ENCODE assay signal across 28 cellular contexts in the genomic region with DNA sequence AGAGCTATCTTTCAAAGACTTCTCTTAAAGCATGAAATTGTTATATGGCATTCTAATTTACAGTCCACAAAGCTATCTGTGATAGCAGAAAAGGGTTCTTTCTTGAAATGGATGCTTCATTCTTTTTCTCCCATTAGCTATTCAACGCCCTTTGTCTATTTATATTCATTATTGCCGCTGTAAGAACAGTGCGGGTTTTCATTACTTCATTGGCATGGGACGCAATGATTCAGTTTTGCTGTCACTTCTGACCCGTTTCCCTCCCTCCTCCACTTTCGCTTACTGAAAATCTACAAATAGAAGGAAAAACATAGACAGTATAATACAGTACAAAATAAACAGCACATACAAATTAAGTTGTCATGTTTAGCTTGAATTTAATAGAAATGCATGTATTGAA.
"Had no signal": no experiment of that assay in that cellular context is flagged by ENCODE, and none has a peak within 500 bp of the region (broad histone marks: within the 10 kb centered on the region; RNA-seq: fewer than 3 reads in every experiment).

No MANE protein-coding gene starts in this region.

- H3K27ac Mint-ChIP-seq: activated CD4-positive, alpha-beta T cell treated with anti-CD3 and anti-CD28 coated beads, Interleukin-2, amount 10 ng/mL, durations not matched to agents 24 days and 14 days; activated CD8-positive, alpha-beta memory T cell treated with anti-CD3 and anti-CD28 coated beads, Interleukin-2, amount 10 ng/mL, durations not matched to agents 7 days and 5 days; activated naive CD4-positive, alpha-beta T cell treated with anti-CD3 and anti-CD28 coated beads, Interleukin-2, amount 50 U/mL, for 72 hours; activated naive CD8-positive, alpha-beta T cell treated with anti-CD3 and anti-CD28 coated beads, Interleukin-2, amount 50 U/mL, for 24 hours; activated T-cell treated with anti-CD3 and anti-CD28 coated beads, Interleukin-2, amount 50 U/mL, for 24 hours; activated T-helper 1 cell treated with anti-CD3 and anti-CD28 coated beads, Interleukin-12 subunit alpha, Interleukin-12 subunit beta, Interleukin-2, Interleukin-4 antibody, amounts not matched to agents 30 ng/mL and 10 ng/mL and 1 ng/mL, durations not matched to agents 14 hours and 24 hours and 36 hours; T-helper 17 cell; WTC11 had no signal

- H3K4me3 ChIP-seq: ascending aorta, breast epithelium, MG63, Peyer's patch had no signal

- ATAC-seq: activated CD8-positive, alpha-beta memory T cell treated with anti-CD3 and anti-CD28 coated beads, Interleukin-2, amount 10 ng/mL, durations not matched to agents 7 days and 5 days; activated naive CD4-positive, alpha-beta T cell treated with anti-CD3 and anti-CD28 coated beads, Interleukin-2, amount 50 U/mL, for 72 hours; activated naive CD8-positive, alpha-beta T cell treated with anti-CD3 and anti-CD28 coated beads, Interleukin-2, amount 50 U/mL, for 24 hours; T-helper 17 cell; WTC11 had no signal

- H3K27ac ChIP-seq: ascending aorta, breast epithelium, Peyer's patch had no signal

- H3K27me3 Mint-ChIP-seq: activated CD4-positive, alpha-beta T cell treated with anti-CD3 and anti-CD28 coated beads, Interleukin-2, amount 10 ng/mL, durations not matched to agents 24 days and 14 days; activated CD8-positive, alpha-beta memory T cell treated with anti-CD3 and anti-CD28 coated beads, Interleukin-2, amount 10 ng/mL, durations not matched to agents 7 days and 5 days; activated naive CD8-positive, alpha-beta T cell treated with anti-CD3 and anti-CD28 coated beads, Interleukin-2, amount 50 U/mL, for 24 hours; activated T-cell treated with anti-CD3 and anti-CD28 coated beads, Interleukin-2, amount 50 U/mL, for 24 hours; T-helper 17 cell had no signal

- H3K36me3 Mint-ChIP-seq: activated CD8-positive, alpha-beta memory T cell treated with anti-CD3 and anti-CD28 coated beads, Interleukin-2, amount 10 ng/mL, durations not matched to agents 7 days and 5 days; activated naive CD4-positive, alpha-beta T cell treated with anti-CD3 and anti-CD28 coated beads, Interleukin-2, amount 50 U/mL, for 72 hours; WTC11 had no signal

- H3K4me3 Mint-ChIP-seq: activated CD4-positive, alpha-beta T cell treated with anti-CD3 and anti-CD28 coated beads, Interleukin-2, amount 10 ng/mL, durations not matched to agents 24 days and 14 days; activated CD8-positive, alpha-beta memory T cell treated with anti-CD3 and anti-CD28 coated beads, Interleukin-2, amount 10 ng/mL, durations not matched to agents 7 days and 5 days; activated naive CD8-positive, alpha-beta T cell treated with anti-CD3 and anti-CD28 coated beads, Interleukin-2, amount 50 U/mL, for 24 hours; activated T-cell treated with anti-CD3 and anti-CD28 coated beads, Interleukin-2, amount 50 U/mL, for 24 hours; activated T-helper 1 cell treated with anti-CD3 and anti-CD28 coated beads, Interleukin-12 subunit alpha, Interleukin-12 subunit beta, Interleukin-2, Interleukin-4 antibody, amounts not matched to agents 30 ng/mL and 10 ng/mL and 1 ng/mL, durations not matched to agents 14 hours and 24 hours and 36 hours; T-helper 17 cell; WTC11 had no signal

- H3K4me1 ChIP-seq: breast epithelium, Peyer's patch had no signal

- H3K9me3 Mint-ChIP-seq: activated CD4-positive, alpha-beta T cell treated with anti-CD3 and anti-CD28 coated beads, Interleukin-2, amount 10 ng/mL, durations not matched to agents 24 days and 14 days; activated naive CD4-positive, alpha-beta T cell treated with anti-CD3 and anti-CD28 coated beads, Interleukin-2, amount 50 U/mL, for 72 hours; activated naive CD8-positive, alpha-beta T cell treated with anti-CD3 and anti-CD28 coated beads, Interleukin-2, amount 50 U/mL, for 24 hours; activated T-cell treated with anti-CD3 and anti-CD28 coated beads, Interleukin-2, amount 50 U/mL, for 24 hours; activated T-helper 1 cell treated with anti-CD3 and anti-CD28 coated beads, Interleukin-12 subunit alpha, Interleukin-12 subunit beta, Interleukin-2, Interleukin-4 antibody, amounts not matched to agents 30 ng/mL and 10 ng/mL and 1 ng/mL, durations not matched to agents 14 hours and 24 hours and 36 hours; WTC11 had no signal

- H3K27me3 ChIP-seq: ascending aorta, breast epithelium, MG63, Peyer's patch had no signal

- H3K9me3 ChIP-seq: ascending aorta, breast epithelium, MG63, Peyer's patch had no signal

- DNase-seq: activated CD4-positive, alpha-beta T cell treated with anti-CD3 and anti-CD28 coated beads for 1 hour; activated CD4-positive, alpha-beta T cell treated with anti-CD3 and anti-CD28 coated beads, Interleukin-2, amount 10 ng/mL, durations not matched to agents 24 days and 14 days; activated CD4-positive, alpha-beta T cell treated with anti-CD3 and anti-CD28 coated beads, Interleukin-2, amount 50 U/mL, for 48 hours; activated CD8-positive, alpha-beta memory T cell treated with anti-CD3 and anti-CD28 coated beads, Interleukin-2, amount 10 ng/mL, durations not matched to agents 7 days and 5 days; activated effector memory CD4-positive, alpha-beta T cell treated with anti-CD3 and anti-CD28 coated beads, Interleukin-2, amount 50 U/mL, for 16 hours; activated naive CD4-positive, alpha-beta T cell treated with Interleukin-2 at 50 U/mL for 16 hours; activated naive CD8-positive, alpha-beta T cell treated with anti-CD3 and anti-CD28 coated beads, Interleukin-2, amount 50 U/mL, for 24 hours; activated T-cell treated with anti-CD3 and anti-CD28 coated beads, Interleukin-2, amount 50 U/mL, for 24 hours; amniotic stem cell; caudate nucleus; MG63; MV-4-11; NCI-H1105; NCI-H1436; NCI-H1694 treated with DMSO at 0.1 percent for 48 hours; NCI-H2081; NCI-H510A treated with DMSO at 0.1 percent for 48 hours; NCI-H69; NK-92 treated with Interleukin-12 subunit alpha and Interleukin-12 subunit beta, amount 100 ng/mL, for 24 hours; Peyer's patch; SHP77 treated with DMSO at 0.1 percent for 48 hours; T-helper 17 cell; T-helper 9 cell had no signal

- H3K36me3 ChIP-seq: ascending aorta, breast epithelium, MG63, Peyer's patch had no signal

- H3K4me1 Mint-ChIP-seq: activated CD4-positive, alpha-beta T cell treated with anti-CD3 and anti-CD28 coated beads, Interleukin-2, amount 10 ng/mL, durations not matched to agents 24 days and 14 days; activated CD8-positive, alpha-beta memory T cell treated with anti-CD3 and anti-CD28 coated beads, Interleukin-2, amount 10 ng/mL, durations not matched to agents 7 days and 5 days; activated naive CD8-positive, alpha-beta T cell treated with anti-CD3 and anti-CD28 coated beads, Interleukin-2, amount 50 U/mL, for 24 hours; T-helper 17 cell had no signal
